11 cellular contexts compared by ENCODE assay signal in the genomic region with DNA sequence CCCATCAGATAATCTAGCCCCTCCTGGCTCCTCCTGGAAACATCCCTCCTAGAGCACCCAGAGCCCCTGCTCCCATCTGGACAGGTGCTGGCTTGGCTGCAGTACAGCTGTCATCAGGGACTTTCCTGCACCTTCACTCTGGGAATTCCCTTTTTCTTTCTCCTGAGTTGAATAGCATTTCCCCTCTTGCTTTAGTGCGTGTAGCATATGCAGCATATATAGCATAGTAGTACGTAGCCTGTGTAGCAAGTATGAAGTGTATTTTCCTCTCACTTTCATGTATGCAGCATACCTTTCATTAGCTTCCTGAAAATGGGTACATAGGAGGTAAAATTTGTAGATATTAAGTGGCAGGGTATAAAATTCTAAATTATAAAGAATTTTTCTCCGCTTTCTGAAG.
DNase-seq lines count a peak whose midpoint lies in the region; ATAC-seq and TF ChIP-seq lines count a peak whose summit lies in the region.
"Had no signal": no experiment of that assay in that cellular context is flagged by ENCODE, and none has a peak within 500 bp of the region (broad histone marks: within the 10 kb centered on the region; RNA-seq: fewer than 3 reads in every experiment).

No MANE protein-coding gene starts in this region.

- DNase-seq in epithelial cell of esophagus (ENCODE audit: low read depth), result peak; percentile 29
- no peak for DNase-seq in LoVo (ENCODE audit: low spot score)
- DNase-seq in Calu3, result no peak
- no peak for DNase-seq in NCI-H1105 treated with DMSO at 0.1 percent for 48 hours (lab: John Stamatoyannopoulos, UW)
- DNase-seq in dedifferentiated amniotic fluid mesenchymal stem cell (ENCODE audit: extremely low spot score), result no peak
- DNase-seq: aorta, NCI-H1092 had no signal

- H3K9me3 Mint-ChIP-seq in Calu3 (ENCODE audit: low read depth, unreplicated experiment), result no peaks in the 10 kb centered on the region
- H3K9me3 Mint-ChIP-seq: nephron had no signal

- TF ChIP-seq CTCF in epithelial cell of esophagus (IDR thresholded peaks at IDR 0.05; ENCODE audit: insufficient read depth, low read depth, low read length, missing control alignments) (no peak), Calu3 (IDR thresholded peaks at IDR 0.05; ENCODE audit: unreplicated experiment) (no peak)

- ATAC-seq in GM18519 (IDR thresholded peaks at IDR 0.05; ENCODE audit: low FRiP score, unreplicated experiment) (peak; percentile 90), GM21381 (IDR thresholded peaks at IDR 0.05; ENCODE audit: unreplicated experiment) (peak; percentile 89), HG03159 (IDR thresholded peaks at IDR 0.05; ENCODE audit: unreplicated experiment) (peak; percentile 91)

- no peaks in the 10 kb centered on the region for H3K36me3 Mint-ChIP-seq in Calu3 (ENCODE audit: insufficient read depth, unreplicated experiment)

- no peak overlapping the region for H3K4me3 Mint-ChIP-seq in Calu3 (ENCODE audit: low read depth, unreplicated experiment)
- H3K4me3 Mint-ChIP-seq: nephron had no signal

- CTCF ChIA-PET in Calu3 (lab: Charles Lee), result interaction anchor here (0.5 kb wide), 1 partner anchor 142 kb away, joined by 6 read pairs; no protein-coding TSS in a partner anchor

- no TSS peak for BruUV-seq in Calu3 (replicated peaks; lab: Mats Ljungman, UMichigan)

- H3K27me3 Mint-ChIP-seq in Calu3 (ENCODE audit: unreplicated experiment), result no peaks in the 10 kb centered on the region

- intact Hi-C loops in Calu3 (cut with micrococcal nuclease; ENCODE audit: unreplicated experiment), result no loop called here

- no peak overlapping the region for H3K27ac Mint-ChIP-seq in Calu3 (ENCODE audit: unreplicated experiment)
- H3K27ac Mint-ChIP-seq: nephron had no signal

- no peaks in the 10 kb centered on the region for H3K4me1 Mint-ChIP-seq in Calu3 (ENCODE audit: low read depth, unreplicated experiment)

- H3K4me3 ChIP-seq in epithelial cell of esophagus (ENCODE audit: low read length), result no peak overlapping the region
